9 cellular contexts compared by ENCODE assay signal in genomic region chr2:191869178-191869577, GRCh38. TPM values are rescaled to one million over a fixed set of nuclear protein-coding genes. Genes with fewer than 3 reads are reported as not detected.
A peak's percentile ranks its signal among the peaks of the same experiment; 100 is the strongest.
DNase-seq lines count a peak whose midpoint lies in the region; FAIRE-seq and TF ChIP-seq lines count a peak whose summit lies in the region.
"Had no signal": no experiment of that assay in that cellular context is flagged by ENCODE, and none has a peak within 500 bp of the region (broad histone marks: within the 10 kb centered on the region; RNA-seq: fewer than 3 reads in every experiment).

No MANE protein-coding gene starts in this region.

- peak; percentile 61 for FAIRE-seq in urothelium cell line (lab: Jason Lieb, UNC)

- H3K9me3 ChIP-seq in right atrium auricular region = no peaks in the 10 kb centered on the region

- DNase-seq in right atrium auricular region (ENCODE audit: low spot score) (no peak), cardiac septum (ENCODE audit: low spot score) (no peak), NCI-H460 (ENCODE audit: extremely low read depth, low read depth) (peak; percentile 80), fibroblast of gingiva (ENCODE audit: low read depth) (peak; percentile 24), urothelium cell line (ENCODE audit: low spot score) (no peak), H4 (ENCODE audit: low spot score) (no peak), NOMO-1 (lab: John Stamatoyannopoulos, UW; ENCODE audit: unreplicated experiment in 2 of 2) (no peak)
- no peak for DNase-seq in activated CD4-positive, alpha-beta T cell treated with anti-CD3 and anti-CD28 coated beads for 1 hour

- H3K4me1 ChIP-seq in right atrium auricular region = peaks cover 0 to 53% of the 10 kb centered on the region in 2 donors

- H3K4me3 ChIP-seq in right atrium auricular region = no peak overlapping the region
- H3K4me3 ChIP-seq: skin epidermis had no signal

- H3K27ac ChIP-seq in right atrium auricular region = no peak overlapping the region
- H3K27ac ChIP-seq: skin epidermis had no signal

- intact Hi-C loops in cardiac septum (cut with DNase I) = no loop called here

- no peaks in the 10 kb centered on the region for H3K36me3 ChIP-seq in right atrium auricular region

- peak; percentile 14 to 50 for TF ChIP-seq CTCF in right atrium auricular region (IDR thresholded peaks at IDR 0.05)

- H3K27me3 ChIP-seq in right atrium auricular region = no peaks in the 10 kb centered on the region

RNA-seq across cellular contexts. Expression of gene CAVIN2, which starts 22.3 kb away (rescaled TPM):
- total RNA-seq in right atrium auricular region (100 to 1,000 TPM; 118 to 263 TPM), cardiac septum (145 TPM)
- 114 and 121 TPM in 2 replicates for total RNA-seq in NCI-H460 (2014; rRNA removed; shearing (Covaris generic))
- polyA plus RNA-seq in NCI-H460 (2014; cell fraction: nucleus; rRNA removed) = 58.8 and 65.0 TPM in 2 replicates
- total RNA-seq in H4 (2014; rRNA removed; shearing (Covaris generic)) = 1.4 and 1.9 TPM in 2 replicates

Comparison
In these comparisons a context has a peak if more than half of its experiments do, and no peak if none do; other contexts are left out.
1. DNase-seq: peak in NCI-H460 (single experiment) and fibroblast of gingiva (single experiment); none in right atrium auricular region (single experiment), cardiac septum (single experiment), urothelium cell line (single experiment), H4 (single experiment), activated CD4-positive, alpha-beta T cell treated with anti-CD3 and anti-CD28 coated beads for 1 hour (single experiment) and NOMO-1 (0 of 2).
2. RNA of gene CAVIN2, which starts 22.3 kb away (total RNA-seq): 118 to 263 TPM in right atrium auricular region, 145 TPM in cardiac septum (single experiment) and 114 to 121 TPM in NCI-H460; 1.4 to 1.9 TPM in H4; every median in the first group is over 10 times any median in the second.